Comparison of ENCODE assay signal across 1 cellular context in genomic region chr5:79529110-79529509, GRCh38.
TF ChIP-seq lines count a peak whose summit lies in the region.

No MANE protein-coding gene starts in this region.

TF ChIP-seq in K562, 482 proteins besides CTCF, POLR2A, EP300 and RAD21 (continued from another document):
- TF ChIP-seq REST (CRISPR knock-in tag; IDR thresholded peaks at IDR 0.05; ENCODE audit: low read depth) (no peak), MCM5 (IDR thresholded peaks at IDR 0.05; ENCODE audit: low read depth) (no peak), ZNF140 (CRISPR knock-in tag; IDR thresholded peaks at IDR 0.05) (no peak), MXD1 (CRISPR knock-in tag; IDR thresholded peaks at IDR 0.05; ENCODE audit: borderline replicate concordance, poor library complexity, severe bottlenecking) (no peak), BHLHE40 (IDR thresholded peaks at IDR 0.05; ENCODE audit: low read length) (no peak), ZNF274 (IDR thresholded peaks at IDR 0.05; ENCODE audit: borderline replicate concordance, low read depth, low read length) (no peak), ZNF507 (tag; conservative IDR thresholded peaks at IDR 0.05) (no peak), CUX1 (CRISPR knock-in tag; IDR thresholded peaks at IDR 0.05) (no peak), HNRNPK (IDR thresholded peaks at IDR 0.05; ENCODE audit: low read depth, low read length, poor library complexity, severe bottlenecking) (no peak)
